ENCODE assay signal across 15 cellular contexts in the genomic region with DNA sequence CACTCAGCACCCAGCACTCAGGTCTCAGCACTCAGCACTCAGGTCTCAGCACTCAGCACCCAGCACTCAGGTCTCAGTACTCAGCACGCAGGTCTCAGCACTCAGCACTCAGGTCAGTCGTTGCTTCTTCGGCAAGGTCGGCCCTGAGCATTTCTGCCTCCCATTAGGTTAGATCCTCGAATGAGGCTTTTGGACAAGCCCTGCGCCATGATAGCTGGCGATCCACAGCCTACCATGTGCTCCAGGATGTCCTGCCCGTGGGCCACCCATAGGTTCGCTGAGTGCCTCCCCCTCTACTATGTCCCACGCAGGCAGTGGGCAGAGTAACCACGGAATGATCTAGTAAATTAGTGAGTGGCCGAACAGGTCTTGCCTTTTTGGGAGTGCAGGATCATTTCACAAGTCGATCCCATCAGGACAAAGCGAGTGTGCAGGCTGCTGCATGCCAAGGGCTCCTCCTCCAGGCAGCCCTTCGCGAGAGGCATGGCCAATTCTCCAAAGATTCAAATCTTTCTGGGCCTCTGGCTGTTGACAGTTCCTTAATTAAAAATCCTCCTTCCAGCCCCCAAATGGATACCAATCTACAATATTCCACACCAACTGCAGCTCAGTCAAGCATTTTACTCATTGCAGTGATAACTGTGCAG.
A peak's percentile ranks its signal among the peaks of the same experiment; 100 is the strongest.
DNase-seq lines count a peak whose midpoint lies in the region; ATAC-seq, FAIRE-seq and TF ChIP-seq lines count a peak whose summit lies in the region.
"Had no signal": no experiment of that assay in that cellular context is flagged by ENCODE, and none has a peak within 500 bp of the region (broad histone marks: within the 10 kb centered on the region; RNA-seq: fewer than 3 reads in every experiment).

No MANE protein-coding gene starts in this region.

- no peaks in the 10 kb centered on the region for H3K36me3 Mint-ChIP-seq in activated naive CD4-positive, alpha-beta T cell treated with anti-CD3 and anti-CD28 coated beads, Interleukin-2, amount 10 ng/mL, durations not matched to agents 7 days and 5 days
- H3K36me3 Mint-ChIP-seq in chondrocyte (ENCODE audit: low read depth) = no peaks in the 10 kb centered on the region
- H3K36me3 Mint-ChIP-seq: CD4-positive, CD25-positive, alpha-beta regulatory T cell had no signal

- H3K79me2 ChIP-seq in H1 (ENCODE audit: control insufficient read depth in 1 of 2, insufficient read depth in 2 of 2, low read length in 2 of 2) (no peaks in the 10 kb centered on the region), osteoblast (ENCODE audit: insufficient read depth, low read length) (no peaks in the 10 kb centered on the region)

- no peak for FAIRE-seq in H1 (lab: Jason Lieb, UNC)
- FAIRE-seq: GM12878 had no signal

- POLR2A ChIA-PET in H1 (lab: Charles Lee; ENCODE audit: partially characterized antibody) = no interaction called here

- H3K9me3 ChIP-seq in H1 (ENCODE audit: insufficient read depth in 2 of 2, low read depth in 1 of 2, low read length in 1 of 2) (no peaks in the 10 kb centered on the region), osteoblast (ENCODE audit: low read depth, low read length) (no peaks in the 10 kb centered on the region)
- H3K9me3 ChIP-seq: HAP-1 had no signal

- CTCF ChIA-PET in activated naive CD4-positive, alpha-beta T cell treated with anti-CD3 and anti-CD28 coated beads, Interleukin-2, amount 10 ng/mL, durations not matched to agents 7 days and 5 days (lab: Charles Lee) = no interaction called here
- CTCF ChIA-PET in H1 (lab: Charles Lee; ENCODE audit: partially characterized antibody) = interaction anchor here (0.7 to 1.1 kb wide), 3 partner anchors 110 to 222 kb away, joined by 3 read pairs; no protein-coding TSS in a partner anchor

- H3K27ac ChIP-seq in H1 (ENCODE audit: low read depth, low read length) (no peak overlapping the region), osteoblast (ENCODE audit: low read depth, low read length) (no peak overlapping the region)
- H3K27ac ChIP-seq: 22Rv1 had no signal

- H2BK120ac ChIP-seq in H1 (replicated peaks; ENCODE audit: low read depth, low read length) = no peak overlapping the region

- H2BK15ac ChIP-seq in H1 (ENCODE audit: low read length) = no peak overlapping the region

- no peak overlapping the region for H3K4me2 ChIP-seq in H1 (ENCODE audit: insufficient read depth in 1 of 2, low read depth in 2 of 2, low read length in 2 of 2)
- H3K4me2 ChIP-seq in osteoblast (ENCODE audit: insufficient read depth, low read length) = no peak overlapping the region
- H3K4me2 ChIP-seq: GM23338 had no signal

- no peak overlapping the region for H4K5ac ChIP-seq in H1 (ENCODE audit: insufficient read length, low read depth, low read length)

- H3K27me3 Mint-ChIP-seq in activated naive CD4-positive, alpha-beta T cell treated with anti-CD3 and anti-CD28 coated beads, Interleukin-2, amount 10 ng/mL, durations not matched to agents 7 days and 5 days = no peaks in the 10 kb centered on the region
- H3K27me3 Mint-ChIP-seq in chondrocyte (ENCODE audit: low read depth) = peaks cover 15% of the 10 kb centered on the region

- no peak overlapping the region for H3K4ac ChIP-seq in H1 (replicated peaks; ENCODE audit: insufficient read length, low read depth, low read length)

- H2AFZ ChIP-seq in H1 (ENCODE audit: low read length) = no peak overlapping the region
- H2AFZ ChIP-seq in osteoblast (ENCODE audit: low read length) = no peak overlapping the region
- H2AFZ ChIP-seq: GM23338 had no signal

- H3K14ac ChIP-seq in H1 (ENCODE audit: insufficient read length) = no peak overlapping the region

- H3K56ac ChIP-seq in H1 (replicated peaks; ENCODE audit: insufficient read length, low read depth, low read length) = no peak overlapping the region

- H3K27ac Mint-ChIP-seq in activated naive CD4-positive, alpha-beta T cell treated with anti-CD3 and anti-CD28 coated beads, Interleukin-2, amount 10 ng/mL, durations not matched to agents 7 days and 5 days = no peak overlapping the region
- no peak overlapping the region for H3K27ac Mint-ChIP-seq in chondrocyte (ENCODE audit: unreplicated experiment)
- H3K27ac Mint-ChIP-seq: CD4-positive, CD25-positive, alpha-beta regulatory T cell; GM23338 had no signal

- no peak for ATAC-seq in GM19324 (IDR thresholded peaks at IDR 0.05; ENCODE audit: low FRiP score, unreplicated experiment)
- ATAC-seq in HG03108 (IDR thresholded peaks at IDR 0.05; ENCODE audit: unreplicated experiment) = no peak
- ATAC-seq: GM12878, GM23338 had no signal

- H4K91ac ChIP-seq in H1 (replicated peaks; ENCODE audit: insufficient read length, low read length) = no peak overlapping the region

- H3K79me1 ChIP-seq in H1 (ENCODE audit: low read depth, low read length) = no peaks in the 10 kb centered on the region

- DNase-seq in activated naive CD4-positive, alpha-beta T cell treated with anti-CD3 and anti-CD28 coated beads, Interleukin-2, amount 10 ng/mL, durations not matched to agents 7 days and 5 days = peak; percentile 3
- DNase-seq in activated naive CD4-positive, alpha-beta T cell treated with Interleukin-2 at 50 U/mL for 16 hours = no peak
- DNase-seq in H1 (ENCODE audit: low read depth in 1 of 2, low spot score in 2 of 2) = no peak
- peak; percentile 56 for DNase-seq in osteoblast (ENCODE audit: insufficient read length, low spot score, missing footprints)
- no peak for DNase-seq in GM13977 (ENCODE audit: low spot score)
- DNase-seq in chondrocyte (ENCODE audit: low spot score) = no peak
- DNase-seq: Calu3; CD4-positive, CD25-positive, alpha-beta regulatory T cell; DMS 273 treated with DMSO at 0.1 percent for 48 hours had no signal

- peaks cover 0 to 6% (median 3%) of the 10 kb centered on the region in 4 experiments; a peak in 2 of 7 replicates for H3K4me1 ChIP-seq in H1 (replicated peaks in 1 of 4; ENCODE audit: control insufficient read depth in 3 of 4, insufficient read depth in 4 of 4, low read length in 3 of 4)
- no peaks in the 10 kb centered on the region for H3K4me1 ChIP-seq in osteoblast (ENCODE audit: insufficient read depth, low read length)
- H3K4me1 ChIP-seq: HAP-1 had no signal

- no peak overlapping the region for H4K8ac ChIP-seq in H1 (ENCODE audit: extremely low read depth, insufficient read depth, low read length)

- in situ Hi-C loops in GM13977 (cut with MboI; ENCODE audit: low pct_unique_long_range_greater_than_20kb, low sequenced_read_pairs, unreplicated experiment) = no loop called here

- H2BK20ac ChIP-seq in H1 (ENCODE audit: low read length) = no peak overlapping the region

- H3K4me3 ChIP-seq in H1 (ENCODE audit: extremely low read depth in 1 of 4, insufficient read depth in 2 of 4, low read depth in 3 of 4, low read length in 4 of 4) = no peak overlapping the region
- no peak overlapping the region for H3K4me3 ChIP-seq in osteoblast (ENCODE audit: insufficient read depth, low read length)
- H3K4me3 ChIP-seq: GM12878, GM23338, HAP-1 had no signal

- TF ChIP-seq POLR2A in H1 (IDR thresholded peaks at IDR 0.05; ENCODE audit: control extremely low read depth in 1 of 2, low read depth in 2 of 2, low read length in 2 of 2) = no peak

- peaks cover 2% of the 10 kb centered on the region; the same call in 1 of the 2 replicates for H3K23me2 ChIP-seq in H1 (ENCODE audit: low read depth, low read length)

- no peak for TF ChIP-seq EP300 in H1 (IDR thresholded peaks at IDR 0.05; ENCODE audit: borderline replicate concordance in 1 of 2, low read depth in 2 of 2, low read length in 2 of 2)

- 91% methylated on average over 16 of the region's 16 CpGs; no CpG with 5 or more reads in 1 of the 2 experiments for WGBS in H1 (ENCODE audit: extremely low coverage in 1 of 2, insufficient coverage in 1 of 2, insufficient read length in 1 of 2, insufficient replicate concordance in 2 of 2, low coverage in 1 of 2, low lambda C conversion rate in 2 of 2, missing lambda C conversion rate in 1 of 2), 2 experiments

- peaks cover 0 to 2% of the 10 kb centered on the region in 2 experiments for H4K20me1 ChIP-seq in H1 (replicated peaks in 1 of 2; ENCODE audit: control insufficient read depth in 1 of 2, insufficient read depth in 2 of 2, low read length in 2 of 2)
- no peaks in the 10 kb centered on the region for H4K20me1 ChIP-seq in osteoblast (ENCODE audit: insufficient read depth, low read length)

- H3K18ac ChIP-seq in H1 (ENCODE audit: extremely low read depth, low read length) = no peak overlapping the region

- H2BK12ac ChIP-seq in H1 (ENCODE audit: low read depth, low read length) = 0 out of 2 replicates have a peak overlapping the region, but pooled peaks have one; percentile 77

- peak; percentile 7 to 21 (median 18); a peak in 3 of 4 replicates for TF ChIP-seq CTCF in H1 (IDR thresholded peaks at IDR 0.05; ENCODE audit: control extremely low read depth in 1 of 3, insufficient read depth in 1 of 3, low read depth in 1 of 3, low read length in 3 of 3)
- no peak for TF ChIP-seq CTCF in osteoblast (IDR thresholded peaks at IDR 0.05; ENCODE audit: extremely low read depth, low read depth, low read length)
- TF ChIP-seq CTCF in GM13977 (IDR thresholded peaks at IDR 0.05; ENCODE audit: extremely low read depth, insufficient read depth, missing control alignments) = no peak
- TF ChIP-seq CTCF in chondrocyte (IDR thresholded peaks at IDR 0.05) = no peak

- H3K23ac ChIP-seq in H1 (ENCODE audit: insufficient read length) = no peak overlapping the region

- no peaks in the 10 kb centered on the region for H3K9me3 Mint-ChIP-seq in activated naive CD4-positive, alpha-beta T cell treated with anti-CD3 and anti-CD28 coated beads, Interleukin-2, amount 10 ng/mL, durations not matched to agents 7 days and 5 days
- no peaks in the 10 kb centered on the region for H3K9me3 Mint-ChIP-seq in chondrocyte (ENCODE audit: low read depth)
- H3K9me3 Mint-ChIP-seq: GM23338 had no signal

- H3K4me1 Mint-ChIP-seq in activated naive CD4-positive, alpha-beta T cell treated with anti-CD3 and anti-CD28 coated beads, Interleukin-2, amount 10 ng/mL, durations not matched to agents 7 days and 5 days = no peaks in the 10 kb centered on the region
- H3K4me1 Mint-ChIP-seq in chondrocyte (ENCODE audit: low read depth) = no peaks in the 10 kb centered on the region

- H3K36me3 ChIP-seq in H1 (ENCODE audit: control insufficient read depth in 2 of 4, insufficient read depth in 4 of 4, low read length in 3 of 4) (no peaks in the 10 kb centered on the region; a peak in 1 of 8 replicates), osteoblast (ENCODE audit: insufficient read depth, low read length) (no peaks in the 10 kb centered on the region)
- H3K36me3 ChIP-seq: HAP-1 had no signal

- H3K4me3 Mint-ChIP-seq in activated naive CD4-positive, alpha-beta T cell treated with anti-CD3 and anti-CD28 coated beads, Interleukin-2, amount 10 ng/mL, durations not matched to agents 7 days and 5 days = no peak overlapping the region
- no peak overlapping the region for H3K4me3 Mint-ChIP-seq in chondrocyte (ENCODE audit: unreplicated experiment)
- H3K4me3 Mint-ChIP-seq: CD4-positive, CD25-positive, alpha-beta regulatory T cell; GM23338 had no signal

- H2AK5ac ChIP-seq in H1 (ENCODE audit: low read depth, low read length) = peak overlapping the region; percentile 41; the same call in 1 of the 2 replicates

- TF ChIP-seq RAD21 in H1 (IDR thresholded peaks at IDR 0.05 in 1 of 2, conservative IDR thresholded peaks at IDR 0.05 in 1 of 2; ENCODE audit: low read depth in 2 of 2, low read length in 2 of 2) = peak; percentile 40 to 55

- no peak overlapping the region for H3K9ac ChIP-seq in H1 (replicated peaks in 1 of 4; ENCODE audit: extremely low read depth in 1 of 4, low read depth in 3 of 4, low read length in 3 of 4)

- H2BK5ac ChIP-seq in H1 (ENCODE audit: low read depth, low read length) = no peak overlapping the region

- H3K27me3 ChIP-seq in H1 (replicated peaks in 1 of 4; ENCODE audit: control insufficient read depth in 3 of 4, extremely low read depth in 1 of 4, insufficient read depth in 3 of 4, low read length in 3 of 4) = peaks cover 0 to 4% (median 0%) of the 10 kb centered on the region in 4 experiments; a peak in 1 of 7 replicates
- H3K27me3 ChIP-seq in osteoblast (ENCODE audit: insufficient read depth, low read length) = no peaks in the 10 kb centered on the region

Comparison
In these comparisons a context has a peak if more than half of its experiments do, and no peak if none do; other contexts are left out.
1. DNase-seq: peak in activated naive CD4-positive, alpha-beta T cell treated with anti-CD3 and anti-CD28 coated beads, Interleukin-2, amount 10 ng/mL, durations not matched to agents 7 days and 5 days (single experiment) and osteoblast (single experiment); none in activated naive CD4-positive, alpha-beta T cell treated with Interleukin-2 at 50 U/mL for 16 hours (single experiment), H1 (0 of 2), GM13977 (single experiment) and chondrocyte (single experiment).
2. CTCF ChIP-seq: peak in H1 (3 of 3); none in osteoblast (single experiment), GM13977 (single experiment) and chondrocyte (single experiment).